Comparison of ENCODE assay signal across 12 cellular contexts in genomic region chr15:29451201-29451781, GRCh38.
DNase-seq lines count a peak whose midpoint lies in the region; ATAC-seq and TF ChIP-seq lines count a peak whose summit lies in the region.
"Had no signal": no experiment of that assay in that cellular context is flagged by ENCODE, and none has a peak within 500 bp of the region (broad histone marks: within the 10 kb centered on the region; RNA-seq: fewer than 3 reads in every experiment).

No MANE protein-coding gene starts in this region.

- no peaks in the 10 kb centered on the region for H3K4me1 ChIP-seq in endodermal cell (ENCODE audit: control insufficient read depth, insufficient read depth, low read length)
- no peaks in the 10 kb centered on the region for H3K4me1 ChIP-seq in colonic mucosa

- H3K9me3 Mint-ChIP-seq in endodermal cell: no peaks in the 10 kb centered on the region
- H3K9me3 Mint-ChIP-seq in nephron progenitor cell: no peaks in the 10 kb centered on the region

- DNase-seq in ELR (ENCODE audit: low read depth) (peak; percentile 8), NCI-H524 treated with DMSO at 0.1 percent for 48 hours (lab: John Stamatoyannopoulos, UW) (peak; percentile 27), endodermal cell (peak; percentile 84), nephron progenitor cell (peak; percentile 30), T-helper 9 cell (no peak), colonic mucosa (no peak), activated gamma-delta T cell (lab: John Stamatoyannopoulos, UW) (no peak)
- DNase-seq: activated CD4-positive, alpha-beta T cell treated with anti-CD3 and anti-CD28 coated beads for 1 hour; activated effector memory CD4-positive, alpha-beta T cell treated with Interleukin-2 at 50 U/mL for 16 hours; DND-41; NCI-H1417 treated with DMSO at 0.1 percent for 48 hours had no signal

- TF ChIP-seq CTCF in endodermal cell (conservative IDR thresholded peaks at IDR 0.05) (peak; percentile 73), nephron progenitor cell (IDR thresholded peaks at IDR 0.05) (peak; percentile 15), colonic mucosa (IDR thresholded peaks at IDR 0.05) (no peak)

- H3K4me1 Mint-ChIP-seq in endodermal cell (peaks cover 8% of the 10 kb centered on the region), nephron progenitor cell (peaks cover 27% of the 10 kb centered on the region)

- no peaks in the 10 kb centered on the region for H3K36me3 Mint-ChIP-seq in endodermal cell (ENCODE audit: low read depth)
- no peaks in the 10 kb centered on the region for H3K36me3 Mint-ChIP-seq in nephron progenitor cell (ENCODE audit: low read depth)

- WGBS in endodermal cell (ENCODE audit: insufficient coverage in 1 of 2, insufficient read length in 1 of 2), 2 experiments: 54 to 62% methylated on average over 5 to 18 of the region's 18 CpGs

- H3K36me3 ChIP-seq in endodermal cell (ENCODE audit: control insufficient read depth, insufficient read depth, low read length) (no peaks in the 10 kb centered on the region), colonic mucosa (no peaks in the 10 kb centered on the region)

- no peaks in the 10 kb centered on the region for H3K27me3 ChIP-seq in endodermal cell (ENCODE audit: control insufficient read depth, insufficient read depth, low read length, poor library complexity, severe bottlenecking)
- H3K27me3 ChIP-seq in colonic mucosa: no peaks in the 10 kb centered on the region

- H3K9ac ChIP-seq in endodermal cell (ENCODE audit: extremely low read depth, low read length, poor library complexity, severe bottlenecking): no peak overlapping the region
- no peak overlapping the region for H3K9ac ChIP-seq in colonic mucosa (ENCODE audit: low read depth in 2 of 2, low read length in 2 of 2)

- no peak overlapping the region for H3K4me3 Mint-ChIP-seq in endodermal cell
- peak overlapping the region; percentile 21 for H3K4me3 Mint-ChIP-seq in nephron progenitor cell

- ATAC-seq in HG03039 (IDR thresholded peaks at IDR 0.05; ENCODE audit: unreplicated experiment): no peak

- H3K9me3 ChIP-seq in endodermal cell (ENCODE audit: control insufficient read depth, low read length) (no peaks in the 10 kb centered on the region), colonic mucosa (no peaks in the 10 kb centered on the region)

- H3K4me3 ChIP-seq in endodermal cell (ENCODE audit: low read length) (no peak overlapping the region), colonic mucosa (no peak overlapping the region)

- no peak overlapping the region for H3K27ac ChIP-seq in endodermal cell (ENCODE audit: low read depth, low read length)
- no peak overlapping the region for H3K27ac ChIP-seq in colonic mucosa

- H3K27me3 Mint-ChIP-seq in endodermal cell (ENCODE audit: insufficient read depth): no peaks in the 10 kb centered on the region
- peaks cover 4% of the 10 kb centered on the region for H3K27me3 Mint-ChIP-seq in nephron progenitor cell (ENCODE audit: low read depth, poor library complexity)

- intact Hi-C loops in colonic mucosa (cut with DNase I): no loop called here

- H3K27ac Mint-ChIP-seq in endodermal cell: no peak overlapping the region
- H3K27ac Mint-ChIP-seq in nephron progenitor cell: no peak overlapping the region

Comparison
In these comparisons a context has a peak if more than half of its experiments do, and no peak if none do; other contexts are left out.
1. DNase-seq: peak in ELR (single experiment), NCI-H524 treated with DMSO at 0.1 percent for 48 hours (single experiment), endodermal cell (single experiment) and nephron progenitor cell (single experiment); none in T-helper 9 cell (single experiment), colonic mucosa (single experiment) and activated gamma-delta T cell (single experiment).